16 cellular contexts compared by ENCODE assay signal in genomic region chr12:9718968-9719367, GRCh38. TPM values are rescaled to one million over a fixed set of nuclear protein-coding genes. Genes with fewer than 3 reads are reported as not detected.
"Had no signal": no experiment of that assay in that cellular context is flagged by ENCODE, and none has a peak within 500 bp of the region (broad histone marks: within the 10 kb centered on the region; RNA-seq: fewer than 3 reads in every experiment).

No MANE protein-coding gene starts in this region.

- H3K27ac Mint-ChIP-seq: activated naive CD4-positive, alpha-beta T cell treated with anti-CD3 and anti-CD28 coated beads for 36 hours; activated T-helper 17 cell treated with anti-CD3 and anti-CD28 coated beads, Interleukin-2, amount 50 U/mL, for 72 hours had no signal

- DNase-seq: activated naive CD4-positive, alpha-beta T cell treated with anti-CD3 and anti-CD28 coated beads for 36 hours; adrenal gland; caudate nucleus; colonic mucosa; effector CD4-positive, alpha-beta T cell; kidney; midbrain; pancreas; retina; stimulated activated CD4-positive, alpha-beta T cell treated with anti-CD3 and anti-CD28 coated beads, Interleukin-15, amount 100 ng/mL, for 24 hours; stimulated activated CD4-positive, alpha-beta T cell treated with anti-CD3 and anti-CD28 coated beads, Interleukin-4, amount 100 ng/mL, for 24 hours; T-helper 9 cell; thyroid gland had no signal

- H3K4me3 Mint-ChIP-seq: activated naive CD4-positive, alpha-beta T cell treated with anti-CD3 and anti-CD28 coated beads for 36 hours; activated T-helper 17 cell treated with anti-CD3 and anti-CD28 coated beads, Interleukin-2, amount 50 U/mL, for 72 hours had no signal

- ATAC-seq: pancreas had no signal

- FAIRE-seq: frontal cortex, kidney, pancreas had no signal

- H3K9me3 Mint-ChIP-seq: activated naive CD4-positive, alpha-beta T cell treated with anti-CD3 and anti-CD28 coated beads for 36 hours; activated T-helper 17 cell treated with anti-CD3 and anti-CD28 coated beads, Interleukin-2, amount 50 U/mL, for 72 hours had no signal

- H3K27me3 Mint-ChIP-seq: activated T-helper 17 cell treated with anti-CD3 and anti-CD28 coated beads, Interleukin-2, amount 50 U/mL, for 72 hours had no signal

RNA-seq across cellular contexts. Expression of gene CLECL1, which starts 13.9 kb away (rescaled TPM):
- total RNA-seq: frontal cortex, lower leg skin, thyroid gland had no signal
- polyA plus RNA-seq: pancreas had no signal

RNA-seq across cellular contexts. Expression of gene CD69, which starts 41.7 kb away (rescaled TPM):
- total RNA-seq: frontal cortex had no signal
